ENCODE assay signal across 8 cellular contexts in genomic region chr11:72793452-72794367, GRCh38. TPM values are rescaled to one million over a fixed set of nuclear protein-coding genes. Genes with fewer than 3 reads are reported as not detected.
DNase-seq lines count a peak whose midpoint lies in the region; ATAC-seq and TF ChIP-seq lines count a peak whose summit lies in the region.

STARD10 (minus strand) TSS chr11:72794047; CDS start chr11:72781181, 12,866 bp downstream.

- peak within 1 kb of the TSS; percentile 100 for H3K27ac Mint-ChIP-seq in activated naive CD4-positive, alpha-beta T cell treated with anti-CD3 and anti-CD28 coated beads, Interleukin-2, amount 50 U/mL, for 24 hours

- H3K27ac ChIP-seq in SK-N-SH (ENCODE audit: low read depth in 2 of 2, low read length in 1 of 2) = peak within 1 kb of the TSS; percentile 66 to 91
- peak within 1 kb of the TSS; percentile 98 for H3K27ac ChIP-seq in temporal lobe (ENCODE audit: low read depth, low read length)

- H3K4me3 Mint-ChIP-seq in activated naive CD4-positive, alpha-beta T cell treated with anti-CD3 and anti-CD28 coated beads, Interleukin-2, amount 50 U/mL, for 24 hours = peak within 1 kb of the TSS; percentile 92

- H3K9me3 Mint-ChIP-seq in activated naive CD4-positive, alpha-beta T cell treated with anti-CD3 and anti-CD28 coated beads, Interleukin-2, amount 50 U/mL, for 24 hours = no peaks in the 10 kb centered on the region

- no peaks in the 10 kb centered on the region for H3F3A ChIP-seq in SK-N-SH (replicated peaks; ENCODE audit: insufficient read depth)

- POLR2A ChIA-PET in GM10248 (lab: Yijun Ruan, JAX) = interaction anchor here (0.5 to 1.5 kb wide), 3 partner anchors 20 to 67 kb away, joined by 3 to 11 read pairs (median 6); no protein-coding TSS in a partner anchor
- POLR2A ChIA-PET in SK-N-SH (lab: Yijun Ruan, JAX) = interaction anchor here (0.5 to 2.2 kb wide), 7 partner anchors 18 to 349 kb away, joined by 3 to 5 read pairs (median 3); partner anchors contain the start of gene FCHSD2

- H4K20me1 ChIP-seq in SK-N-SH (ENCODE audit: insufficient read depth) = no peaks in the 10 kb centered on the region

- peak; percentile 78 for TF ChIP-seq RAD21 in SK-N-SH (IDR thresholded peaks at IDR 0.05; ENCODE audit: low read length)

- DNase-seq in GM10248 (ENCODE audit: extremely low spot score) (peak; percentile 98), NCI-H1048 (lab: John Stamatoyannopoulos, UW) (peak; percentile 85), SK-N-SH (peak; percentile 99), globus pallidus (ENCODE audit: low spot score) (peak; percentile 98), occipital lobe (lab: John Stamatoyannopoulos, UW) (peak; percentile 92)

- H3K4me3 ChIP-seq in SK-N-SH (ENCODE audit: low read depth in 2 of 2, low read length in 1 of 2) = peak within 1 kb of the TSS; percentile 75 to 89

- H3K4me1 Mint-ChIP-seq in activated naive CD4-positive, alpha-beta T cell treated with anti-CD3 and anti-CD28 coated beads, Interleukin-2, amount 50 U/mL, for 24 hours = peaks cover 34% of the 10 kb centered on the region

- H3K9ac ChIP-seq in SK-N-SH = peak within 1 kb of the TSS; percentile 69; the same call in 1 of the 2 replicates

- no peaks in the 10 kb centered on the region for H3K27me3 ChIP-seq in SK-N-SH (ENCODE audit: insufficient read depth)

- H2AFZ ChIP-seq in SK-N-SH (ENCODE audit: low read depth) = peak within 1 kb of the TSS; percentile 92

- CTCF ChIA-PET in GM10248 (lab: Yijun Ruan, JAX) = interaction anchor here (0.6 to 4.9 kb wide), 48 partner anchors 9 to 541 kb away, joined by 3 to 88 read pairs (median 4); partner anchors contain the start of gene ARAP1
- CTCF ChIA-PET in SK-N-SH (lab: Yijun Ruan, JAX) = interaction anchor here (0.6 to 4.7 kb wide), 38 partner anchors 9 to 535 kb away, joined by 3 to 198 read pairs (median 4); partner anchors contain the start of genes ARAP1 and FCHSD2

- WGBS in SK-N-SH (ENCODE audit: low lambda C conversion rate) = 5% methylated on average over 20 of the region's 55 CpGs

- no peak; a peak in 1 of 4 replicates for TF ChIP-seq EP300 in SK-N-SH (IDR thresholded peaks at IDR 0.05; ENCODE audit: borderline replicate concordance in 1 of 2, low read depth in 1 of 2, low read length in 1 of 2)

- ATAC-seq in HG02571 (IDR thresholded peaks at IDR 0.05; ENCODE audit: unreplicated experiment) = peak; percentile 84

- peaks cover 9 to 26% of the 10 kb centered on the region in 2 experiments; a peak in 2 of 4 replicates for H3K4me1 ChIP-seq in SK-N-SH (ENCODE audit: control insufficient read depth in 1 of 2, insufficient read depth in 2 of 2, low read depth in 1 of 2, low read length in 1 of 2)

- no peaks in the 10 kb centered on the region for H3K79me2 ChIP-seq in SK-N-SH (ENCODE audit: insufficient read depth)

- H3K27me3 Mint-ChIP-seq in activated naive CD4-positive, alpha-beta T cell treated with anti-CD3 and anti-CD28 coated beads, Interleukin-2, amount 50 U/mL, for 24 hours = no peaks in the 10 kb centered on the region

- H3K9me2 ChIP-seq in SK-N-SH = no peaks in the 10 kb centered on the region

- TF ChIP-seq CTCF in GM10248 (IDR thresholded peaks at IDR 0.05; ENCODE audit: control extremely low read depth, extremely low read depth, low read depth, missing control alignments) (peak; percentile 84), SK-N-SH (IDR thresholded peaks at IDR 0.05) (peak; percentile 99)

- H3K9me3 ChIP-seq in SK-N-SH = no peaks in the 10 kb centered on the region

- H3K4me2 ChIP-seq in SK-N-SH = peak within 1 kb of the TSS; percentile 80

- no peaks in the 10 kb centered on the region for H3K36me3 Mint-ChIP-seq in activated naive CD4-positive, alpha-beta T cell treated with anti-CD3 and anti-CD28 coated beads, Interleukin-2, amount 50 U/mL, for 24 hours

- H3K36me3 ChIP-seq in SK-N-SH (replicated peaks in 1 of 2; ENCODE audit: control insufficient read depth in 1 of 2, insufficient read depth in 2 of 2, low read length in 1 of 2) = no peaks in the 10 kb centered on the region

TF ChIP-seq in SK-N-SH, 30 proteins besides CTCF, POLR2A, EP300 and RAD21 (continues in another document):
- peak; percentile 55; the same call in 1 of the 2 replicates for TF ChIP-seq RFX5 (IDR thresholded peaks at IDR 0.05; ENCODE audit: low read length)
- TF ChIP-seq USF2 (IDR thresholded peaks at IDR 0.05; ENCODE audit: borderline replicate concordance, low read depth, low read length) = no peak
- peak; percentile 92 for TF ChIP-seq CHD2 (IDR thresholded peaks at IDR 0.05; ENCODE audit: low read length, partially characterized antibody)
- peak; percentile 83 for TF ChIP-seq SMC3 (IDR thresholded peaks at IDR 0.05; ENCODE audit: low read depth, low read length)
- TF ChIP-seq TAF1 (IDR thresholded peaks at IDR 0.05; ENCODE audit: borderline replicate concordance, low read depth, low read length) = peak; percentile 36; the same call in 1 of the 2 replicates
- peak; percentile 64 for TF ChIP-seq POLR2AphosphoS5 (IDR thresholded peaks at IDR 0.05; ENCODE audit: low read depth, low read length)
- TF ChIP-seq FOXM1 (IDR thresholded peaks at IDR 0.05; ENCODE audit: low read depth) = no peak
- no peak for TF ChIP-seq RCOR1 (IDR thresholded peaks at IDR 0.05; ENCODE audit: low read length)
- no peak for TF ChIP-seq FOXJ3 (CRISPR knock-in tag; IDR thresholded peaks at IDR 0.05)
- TF ChIP-seq IRF3 (IDR thresholded peaks at IDR 0.05; ENCODE audit: low read depth, low read length) = no peak
- 0 out of 2 replicates have a peak, but pooled peaks have one; percentile 6 for TF ChIP-seq FOSL2 (IDR thresholded peaks at IDR 0.05; ENCODE audit: borderline replicate concordance, low read depth)
- peak; percentile 91 for TF ChIP-seq YY1 (IDR thresholded peaks at IDR 0.05; ENCODE audit: low read depth)
- TF ChIP-seq SIN3A (IDR thresholded peaks at IDR 0.05; ENCODE audit: borderline replicate concordance, low read depth, low read length) = peak; percentile 21; the same call in 1 of the 2 replicates
- TF ChIP-seq JUND (IDR thresholded peaks at IDR 0.05) = no peak
- TF ChIP-seq, protein P1, sequence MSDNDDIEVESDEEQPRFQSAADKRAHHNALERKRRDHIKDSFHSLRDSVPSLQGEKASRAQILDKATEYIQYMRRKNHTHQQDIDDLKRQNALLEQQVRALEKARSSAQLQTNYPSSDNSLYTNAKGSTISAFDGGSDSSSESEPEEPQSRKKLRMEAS (IDR thresholded peaks at IDR 0.05; ENCODE audit: low read depth) = peak; percentile 83; the same call in 1 of the 2 replicates
- TF ChIP-seq ZBTB33 (IDR thresholded peaks at IDR 0.05; ENCODE audit: borderline replicate concordance, low read depth) = peak; percentile 83
- TF ChIP-seq GABPA (IDR thresholded peaks at IDR 0.05; ENCODE audit: low read depth) = peak; percentile 63
- peak; percentile 3; the same call in 1 of the 2 replicates for TF ChIP-seq USF1 (IDR thresholded peaks at IDR 0.05; ENCODE audit: borderline replicate concordance, low read depth)
- no peak for TF ChIP-seq RXRA (IDR thresholded peaks at IDR 0.05; ENCODE audit: borderline replicate concordance, low read depth)
- no peak for TF ChIP-seq EZH2phosphoT487 (IDR thresholded peaks at IDR 0.05; ENCODE audit: borderline replicate concordance, low read depth)
- peak; percentile 24 for TF ChIP-seq TCF12 (IDR thresholded peaks at IDR 0.05)
- TF ChIP-seq MXI1 (IDR thresholded peaks at IDR 0.05; ENCODE audit: low read depth, low read length) = peak; percentile 62
- TF ChIP-seq NFIC (IDR thresholded peaks at IDR 0.05; ENCODE audit: borderline replicate concordance) = no peak
- TF ChIP-seq ELF1 (IDR thresholded peaks at IDR 0.05) = no peak; the same call in 1 of the 2 replicates

RNA-seq across cellular contexts. Expression of gene STARD10, which starts in this region (rescaled TPM):
- 42.2 and 47.7 TPM in 2 replicates for polyA plus RNA-seq in SK-N-SH (2012; rRNA removed)
- 20.7 and 30.1 TPM in 2 replicates for polyA plus RNA-seq in SK-N-SH (2012; cell fraction: cytosol; rRNA removed)
- polyA plus RNA-seq in SK-N-SH (2012; cell fraction: nucleus; rRNA removed) = 23.7 and 25.6 TPM in 2 replicates
- total RNA-seq in occipital lobe = 20.4 TPM
- total RNA-seq in temporal lobe = 18.9 TPM

Comparison
In these comparisons a context has a peak if more than half of its experiments do, and no peak if none do; other contexts are left out.
1. Peak in every context shown above with its lines: DNase-seq, ATAC-seq, H3K4me3 ChIP-seq and H3K27ac ChIP-seq.